Comparison of ENCODE assay signal across 16 cellular contexts in genomic region chr16:68892214-68892613, GRCh38. TPM values are rescaled to one million over a fixed set of nuclear protein-coding genes. Genes with fewer than 3 reads are reported as not detected.
DNase-seq lines count a peak whose midpoint lies in the region; ATAC-seq and TF ChIP-seq lines count a peak whose summit lies in the region.
"Had no signal": no experiment of that assay in that cellular context is flagged by ENCODE, and none has a peak within 500 bp of the region (broad histone marks: within the 10 kb centered on the region; RNA-seq: fewer than 3 reads in every experiment).

No MANE protein-coding gene starts in this region.

- 7% methylated on average over 8 of the region's 8 CpGs for WGBS in right lobe of liver (ENCODE audit: insufficient coverage, low coverage, low lambda C conversion rate, missing lambda C conversion rate)

- peak overlapping the region; percentile 55 for H3K4me2 ChIP-seq in OCI-LY3 (ENCODE audit: low read length)
- H3K4me2 ChIP-seq: BLaER1 had no signal

- TF ChIP-seq CTCF in OCI-LY3 (IDR thresholded peaks at IDR 0.05; ENCODE audit: low read depth, low read length) (no peak), right lobe of liver (IDR thresholded peaks at IDR 0.05) (no peak)

- peak overlapping the region; percentile 62 for H3K27ac ChIP-seq in OCI-LY3 (ENCODE audit: low read length)
- peak overlapping the region; percentile 53 for H3K27ac ChIP-seq in caudate nucleus (ENCODE audit: low read depth, low read length)
- peak overlapping the region; percentile 24 to 86 (median 61) for H3K27ac ChIP-seq in right lobe of liver
- H3K27ac ChIP-seq: BLaER1, HL-60 had no signal

- ATAC-seq in right lobe of liver (peak; percentile 52 to 76 (median 68)), GM18505 (IDR thresholded peaks at IDR 0.05; ENCODE audit: unreplicated experiment) (no peak)
- ATAC-seq: CD8-positive, alpha-beta T cell had no signal

- TF ChIP-seq POLR2A in right lobe of liver (IDR thresholded peaks at IDR 0.05): no peak
- TF ChIP-seq POLR2A in GM18505 (IDR thresholded peaks at IDR 0.05; ENCODE audit: borderline replicate concordance, extremely low read depth, insufficient read depth, insufficient read length): no peak

- H4K20me1 ChIP-seq in OCI-LY3 (ENCODE audit: insufficient read depth, low read length): no peaks in the 10 kb centered on the region
- H4K20me1 ChIP-seq: BLaER1 had no signal

- peak overlapping the region; percentile 25; the same call in 1 of the 2 replicates for H3K9ac ChIP-seq in OCI-LY3 (ENCODE audit: low read length)
- H3K9ac ChIP-seq: BLaER1 had no signal

- H3K9me3 ChIP-seq in OCI-LY3 (ENCODE audit: insufficient read depth, low read length) (no peaks in the 10 kb centered on the region), right lobe of liver (no peaks in the 10 kb centered on the region)
- H3K9me3 ChIP-seq: BLaER1, HAP-1 had no signal

- H3K4me1 ChIP-seq in OCI-LY3 (ENCODE audit: low read length) (peaks cover 30% of the 10 kb centered on the region), right lobe of liver (peaks cover 0 to 63% (median 16%) of the 10 kb centered on the region in 4 donors)
- H3K4me1 ChIP-seq: BLaER1, HAP-1 had no signal

- peak; percentile 30 for DNase-seq in D341Med (ENCODE audit: low spot score)
- no peak for DNase-seq in caudate nucleus (lab: John Stamatoyannopoulos, UW)
- peak in 2 of 3 donors; percentile 23 to 75 for DNase-seq in right lobe of liver
- no peak for DNase-seq in stimulated activated naive CD4-positive, alpha-beta T cell treated with Interleukin-2 at 50 U/mL for 16 hours (lab: John Stamatoyannopoulos, UW)
- DNase-seq in KBM-7: no peak
- DNase-seq: 8988T; Calu3; CD8-positive, alpha-beta T cell; DMS 273 treated with DMSO at 0.1 percent for 48 hours; DMS53; KG1 had no signal

- H3K4me3 ChIP-seq in OCI-LY3 (ENCODE audit: low read length): no peak overlapping the region
- H3K4me3 ChIP-seq in right lobe of liver: no peak overlapping the region
- H3K4me3 ChIP-seq: BLaER1, HAP-1 had no signal

- H3K36me3 ChIP-seq in OCI-LY3 (replicated peaks; ENCODE audit: low read depth, low read length) (peaks cover 9% of the 10 kb centered on the region), right lobe of liver (no peaks in the 10 kb centered on the region)
- H3K36me3 ChIP-seq: BLaER1, HAP-1 had no signal

- in situ Hi-C loops in KBM-7 (cut with MboI; ENCODE audit: low pct_unique_long_range_greater_than_20kb, low sequenced_read_pairs): no loop called here

- H3K79me2 ChIP-seq in OCI-LY3 (ENCODE audit: low read length): no peaks in the 10 kb centered on the region

- intact Hi-C loops in right lobe of liver (cut with DNase I): no loop called here

- H3K27me3 ChIP-seq in OCI-LY3 (ENCODE audit: low read depth, low read length) (no peaks in the 10 kb centered on the region), right lobe of liver (no peaks in the 10 kb centered on the region)
- H3K27me3 ChIP-seq: BLaER1 had no signal

- H2AFZ ChIP-seq in OCI-LY3 (ENCODE audit: low read depth, low read length): no peak overlapping the region

RNA-seq across cellular contexts. Expression of gene TANGO6, which starts 48.9 kb away (rescaled TPM):
- 10 to 100 TPM; 10.9 to 15.5 (median 14.2) TPM for total RNA-seq in right lobe of liver

Comparison
In these comparisons a context has a peak if more than half of its experiments do, and no peak if none do; other contexts are left out.
1. DNase-seq: peak in D341Med (single experiment) and right lobe of liver (2 of 3); none in caudate nucleus (0 of 61), stimulated activated naive CD4-positive, alpha-beta T cell treated with Interleukin-2 at 50 U/mL for 16 hours (single experiment) and KBM-7 (single experiment).
2. Peak in every context shown above with its lines, with median percentiles within 50 percentile points of each other: H3K27ac ChIP-seq.